Comparison of ENCODE assay signal across 8 cellular contexts in genomic region chr16:46629331-46629843, GRCh38. TPM values are rescaled to one million over a fixed set of nuclear protein-coding genes. Genes with fewer than 3 reads are reported as not detected.
DNase-seq lines count a peak whose midpoint lies in the region; ATAC-seq and TF ChIP-seq lines count a peak whose summit lies in the region.

No MANE protein-coding gene starts in this region.

- peak overlapping the region; percentile 82 for H2AFZ ChIP-seq in fibroblast of lung (ENCODE audit: low read length)

- no peak for ATAC-seq in stimulated activated memory B cell treated with anti-CD40 and anti-IgM and Interleukin-4, amounts not matched to agents 10 μg/mL and 1 μg/mL and 100 μg/mL, for 72 hours
- ATAC-seq in GM19023 (IDR thresholded peaks at IDR 0.05; ENCODE audit: unreplicated experiment) (no peak), HG03442 (IDR thresholded peaks at IDR 0.05; ENCODE audit: unreplicated experiment) (no peak)

- H3K9ac ChIP-seq in fibroblast of lung (ENCODE audit: insufficient read depth, low read length): no peak overlapping the region

- no peak overlapping the region for H3K4me3 Mint-ChIP-seq in stimulated activated memory B cell treated with anti-CD40 and anti-IgM and Interleukin-4, amounts not matched to agents 10 μg/mL and 1 μg/mL and 100 μg/mL, for 72 hours

- H3K4me2 ChIP-seq in fibroblast of lung (ENCODE audit: extremely low read depth, insufficient read depth, low read length): peak overlapping the region; percentile 59

- no peaks in the 10 kb centered on the region for H3K9me3 ChIP-seq in fibroblast of lung (ENCODE audit: control insufficient read depth, insufficient read depth, low read depth, low read length)

- H3K36me3 Mint-ChIP-seq in stimulated activated memory B cell treated with anti-CD40 and anti-IgM and Interleukin-4, amounts not matched to agents 10 μg/mL and 1 μg/mL and 100 μg/mL, for 72 hours: no peaks in the 10 kb centered on the region

- H3K9me3 Mint-ChIP-seq in stimulated activated memory B cell treated with anti-CD40 and anti-IgM and Interleukin-4, amounts not matched to agents 10 μg/mL and 1 μg/mL and 100 μg/mL, for 72 hours: no peaks in the 10 kb centered on the region

- peaks cover 5% of the 10 kb centered on the region for H3K4me1 ChIP-seq in fibroblast of lung (ENCODE audit: control insufficient read depth, extremely low read depth, insufficient read depth, low read length)

- peak; percentile 52 to 67 for TF ChIP-seq CTCF in fibroblast of lung (conservative IDR thresholded peaks at IDR 0.05 in 1 of 2, IDR thresholded peaks at IDR 0.05 in 1 of 2; ENCODE audit: low read depth in 1 of 2, low read length in 2 of 2)

- no peaks in the 10 kb centered on the region for H3K79me2 ChIP-seq in fibroblast of lung (ENCODE audit: control insufficient read depth, insufficient read depth, low read length)

- H3K4me1 Mint-ChIP-seq in stimulated activated memory B cell treated with anti-CD40 and anti-IgM and Interleukin-4, amounts not matched to agents 10 μg/mL and 1 μg/mL and 100 μg/mL, for 72 hours: peaks cover 10% of the 10 kb centered on the region

- peak overlapping the region; percentile 19 for H3K27ac ChIP-seq in fibroblast of lung (ENCODE audit: insufficient read depth, low read length)

- DNase-seq in SIG-M5 treated with dmso at 0.1 percent for 504 hours (lab: John Stamatoyannopoulos, UW; ENCODE audit: unreplicated experiment) (peak; percentile 35), SIG-M5 (lab: John Stamatoyannopoulos, UW) (no peak), RKO (ENCODE audit: low spot score) (peak; percentile 76), fibroblast of lung (ENCODE audit: low read depth in 2 of 2) (peak; percentile 49 to 76), NCI-H2081 treated with DMSO at 0.1 percent for 48 hours (lab: John Stamatoyannopoulos, UW) (no peak)

- no peaks in the 10 kb centered on the region for H3K36me3 ChIP-seq in fibroblast of lung (ENCODE audit: control insufficient read depth, insufficient read depth, low read length)

- H4K20me1 ChIP-seq in fibroblast of lung (ENCODE audit: control insufficient read depth, extremely low read depth, insufficient read depth, low read length): no peaks in the 10 kb centered on the region

- no peaks in the 10 kb centered on the region for H3K27me3 ChIP-seq in fibroblast of lung (ENCODE audit: control insufficient read depth, insufficient read depth, low read length)

- H3K27me3 Mint-ChIP-seq in stimulated activated memory B cell treated with anti-CD40 and anti-IgM and Interleukin-4, amounts not matched to agents 10 μg/mL and 1 μg/mL and 100 μg/mL, for 72 hours: no peaks in the 10 kb centered on the region

- no peak overlapping the region for H3K4me3 ChIP-seq in fibroblast of lung (replicated peaks in 1 of 4; ENCODE audit: control extremely low read depth in 1 of 4, insufficient read depth in 1 of 4, low read depth in 3 of 4, low read length in 4 of 4)

- H3K27ac Mint-ChIP-seq in stimulated activated memory B cell treated with anti-CD40 and anti-IgM and Interleukin-4, amounts not matched to agents 10 μg/mL and 1 μg/mL and 100 μg/mL, for 72 hours: peak overlapping the region; percentile 10

RNA-seq across cellular contexts. Expression of gene SHCBP1, which starts 8.2 kb away (rescaled TPM):
- total RNA-seq in fibroblast of lung: 1.3 and 7.3 TPM in 2 replicates
- polyA plus RNA-seq in fibroblast of lung: 13.0 and 52.0 TPM in 2 replicates
- polyA plus RNA-seq in fibroblast of lung (2012): 8.6 and 37.7 TPM in 2 replicates
- polyA minus RNA-seq in fibroblast of lung (ENCODE audit: low replicate concordance): 9.5 and 28.9 TPM in 2 replicates

RNA-seq across cellular contexts. Expression of gene VPS35, which starts 59.6 kb away (rescaled TPM):
- total RNA-seq in fibroblast of lung: 92.3 and 93.5 TPM in 2 replicates
- 69.1 and 77.2 TPM in 2 replicates for polyA plus RNA-seq in fibroblast of lung
- 74.3 and 74.7 TPM in 2 replicates for polyA plus RNA-seq in fibroblast of lung (2012)
- 9.0 and 18.1 TPM in 2 replicates for polyA minus RNA-seq in fibroblast of lung (ENCODE audit: low replicate concordance)

Comparison
In these comparisons a context has a peak if more than half of its experiments do, and no peak if none do; other contexts are left out.
1. DNase-seq: peak in SIG-M5 treated with dmso at 0.1 percent for 504 hours (single experiment), RKO (single experiment) and fibroblast of lung (2 of 2); none in SIG-M5 (single experiment) and NCI-H2081 treated with DMSO at 0.1 percent for 48 hours (single experiment).